35 cellular contexts compared by ENCODE assay signal in genomic region chr14:37234222-37234621, GRCh38.
"Had no signal": no experiment of that assay in that cellular context is flagged by ENCODE, and none has a peak within 500 bp of the region (broad histone marks: within the 10 kb centered on the region; RNA-seq: fewer than 3 reads in every experiment).

No MANE protein-coding gene starts in this region.

- H3K27me3 ChIP-seq: MG63 had no signal

- H3K9me3 ChIP-seq: MG63 had no signal

- DNase-seq: Karpas-422, Kasumi-1, MG63, MM.1S, MV-4-11, NCI-H1048, NCI-H1092, NCI-H1092 treated with DMSO at 0.1 percent for 48 hours, NCI-H1105, NCI-H1105 treated with DMSO at 0.1 percent for 48 hours, NCI-H1417, NCI-H1417 treated with DMSO at 0.1 percent for 48 hours, NCI-H1436, NCI-H1436 treated with DMSO at 0.1 percent for 48 hours, NCI-H146, NCI-H1694, NCI-H1694 treated with DMSO at 0.1 percent for 48 hours, NCI-H187, NCI-H187 treated with DMSO at 0.1 percent for 48 hours, NCI-H1930, NCI-H2029, NCI-H2029 treated with DMSO at 0.1 percent for 48 hours, NCI-H2081, NCI-H2081 treated with DMSO at 0.1 percent for 48 hours, NCI-H2107, NCI-H2171, NCI-H2171 treated with DMSO at 0.1 percent for 48 hours, NCI-H2227 treated with DMSO at 0.1 percent for 48 hours, NCI-H226, NCI-H345, NCI-H446, NCI-H446 treated with DMSO at 0.1 percent for 48 hours, NCI-H510A, NCI-H510A treated with DMSO at 0.1 percent for 48 hours, NCI-H524 had no signal

- H3K36me3 ChIP-seq: MG63 had no signal

- H3K4me3 ChIP-seq: MG63 had no signal
